Comparison of ENCODE assay signal across 10 cellular contexts in genomic region chr17:51257150-51258081, GRCh38. TPM values are rescaled to one million over a fixed set of nuclear protein-coding genes. Genes with fewer than 3 reads are reported as not detected.
DNase-seq lines count a peak whose midpoint lies in the region; ATAC-seq and TF ChIP-seq lines count a peak whose summit lies in the region.
"Had no signal": no experiment of that assay in that cellular context is flagged by ENCODE, and none has a peak within 500 bp of the region (broad histone marks: within the 10 kb centered on the region; RNA-seq: fewer than 3 reads in every experiment).

No MANE protein-coding gene starts in this region.

- H3K27ac ChIP-seq in Karpas-422 (ENCODE audit: low read length), result no peak overlapping the region
- H3K27ac ChIP-seq: upper lobe of left lung had no signal

- peaks cover 34% of the 10 kb centered on the region for H3K4me1 ChIP-seq in Karpas-422 (ENCODE audit: low read length)

- H3K9me3 ChIP-seq in Karpas-422 (ENCODE audit: low read length), result no peaks in the 10 kb centered on the region
- H3K9me3 ChIP-seq: upper lobe of left lung had no signal

- H3K4me3 Mint-ChIP-seq in dendritic cell treated with granulocyte-macrophage colony-stimulating factor and Interleukin-4, amounts not matched to agents 40 ng/mL and 50 ng/mL, for 4 days, result peak overlapping the region; percentile 7
- peak overlapping the region; percentile 91 for H3K4me3 Mint-ChIP-seq in nephron progenitor cell
- H3K4me3 Mint-ChIP-seq: memory B cell had no signal

- TF ChIP-seq CTCF in nephron progenitor cell (IDR thresholded peaks at IDR 0.05), result no peak

- ATAC-seq in GM19324 (IDR thresholded peaks at IDR 0.05; ENCODE audit: low FRiP score, unreplicated experiment) (no peak), GM21515 (IDR thresholded peaks at IDR 0.05; ENCODE audit: unreplicated experiment) (no peak)

- H3K9me3 Mint-ChIP-seq in dendritic cell treated with granulocyte-macrophage colony-stimulating factor and Interleukin-4, amounts not matched to agents 40 ng/mL and 50 ng/mL, for 4 days, result no peaks in the 10 kb centered on the region
- peaks cover 10% of the 10 kb centered on the region for H3K9me3 Mint-ChIP-seq in nephron progenitor cell
- H3K9me3 Mint-ChIP-seq: memory B cell had no signal

- no peak overlapping the region for H2AFZ ChIP-seq in Karpas-422 (ENCODE audit: low read length)

- H3K36me3 Mint-ChIP-seq in dendritic cell treated with granulocyte-macrophage colony-stimulating factor and Interleukin-4, amounts not matched to agents 40 ng/mL and 50 ng/mL, for 4 days (ENCODE audit: low read depth), result peaks cover 67% of the 10 kb centered on the region
- H3K36me3 Mint-ChIP-seq in nephron progenitor cell (ENCODE audit: low read depth), result peaks cover 52% of the 10 kb centered on the region

- H3K27ac Mint-ChIP-seq in dendritic cell treated with granulocyte-macrophage colony-stimulating factor and Interleukin-4, amounts not matched to agents 40 ng/mL and 50 ng/mL, for 4 days, result peak overlapping the region; percentile 97
- no peak overlapping the region for H3K27ac Mint-ChIP-seq in nephron progenitor cell
- H3K27ac Mint-ChIP-seq: memory B cell had no signal

- H3K36me3 ChIP-seq in Karpas-422 (ENCODE audit: insufficient read depth, low read length), result peaks cover 59% of the 10 kb centered on the region

- H3K27me3 Mint-ChIP-seq in dendritic cell treated with granulocyte-macrophage colony-stimulating factor and Interleukin-4, amounts not matched to agents 40 ng/mL and 50 ng/mL, for 4 days, result no peaks in the 10 kb centered on the region
- H3K27me3 Mint-ChIP-seq in nephron progenitor cell (ENCODE audit: low read depth, poor library complexity), result no peaks in the 10 kb centered on the region
- H3K27me3 Mint-ChIP-seq: memory B cell had no signal

- no peaks in the 10 kb centered on the region for H3K27me3 ChIP-seq in Karpas-422 (ENCODE audit: low read length)
- H3K27me3 ChIP-seq: upper lobe of left lung had no signal

- peak overlapping the region; percentile 72 for H3K4me2 ChIP-seq in Karpas-422 (ENCODE audit: low read depth, low read length, poor library complexity, severe bottlenecking)

- peaks cover 41% of the 10 kb centered on the region for H3K4me1 Mint-ChIP-seq in dendritic cell treated with granulocyte-macrophage colony-stimulating factor and Interleukin-4, amounts not matched to agents 40 ng/mL and 50 ng/mL, for 4 days (ENCODE audit: low read depth)
- peaks cover 40% of the 10 kb centered on the region for H3K4me1 Mint-ChIP-seq in nephron progenitor cell

- DNase-seq in DMS 273 (lab: John Stamatoyannopoulos, UW; ENCODE audit: unreplicated experiment) (peak; percentile 35), DMS 273 treated with DMSO at 0.1 percent for 48 hours (lab: John Stamatoyannopoulos, UW) (no peak), Karpas-422 (no peak), nephron progenitor cell (no peak), midbrain (lab: John Stamatoyannopoulos, UW) (no peak)
- DNase-seq: upper lobe of left lung had no signal

- no peak overlapping the region; the same call in 1 of the 2 replicates for H3K9ac ChIP-seq in Karpas-422 (ENCODE audit: low read length)

- intact Hi-C loops in dendritic cell treated with granulocyte-macrophage colony-stimulating factor and Interleukin-4, amounts not matched to agents 40 ng/mL and 50 ng/mL, for 4 days (cut with micrococcal nuclease), result loop anchor here (2.0 kb wide), 1 partner anchor 33 kb away; no protein-coding TSS in a partner anchor

- no peaks in the 10 kb centered on the region for H3K9me2 ChIP-seq in Karpas-422 (replicated peaks; ENCODE audit: insufficient read depth, low read length)

- H3K4me3 ChIP-seq in Karpas-422 (ENCODE audit: low read length), result peak overlapping the region; percentile 81; the same call in 1 of the 2 replicates

- H3K79me2 ChIP-seq in Karpas-422 (ENCODE audit: low read length), result peaks cover 98% of the 10 kb centered on the region

- H4K20me1 ChIP-seq in Karpas-422 (ENCODE audit: insufficient read depth, low read depth, low read length), result peaks cover 19% of the 10 kb centered on the region; the same call in 1 of the 2 replicates

RNA-seq across cellular contexts. Expression of gene MBTD1, which starts 2.4 kb away (rescaled TPM):
- total RNA-seq in Karpas-422 (2014; rRNA removed; shearing (Covaris generic); ENCODE audit: low replicate concordance), result 28.5 and 41.3 TPM in 2 replicates

RNA-seq across cellular contexts. Expression of gene UTP18, which starts 2.9 kb away (rescaled TPM):
- total RNA-seq in Karpas-422 (2014; rRNA removed; shearing (Covaris generic); ENCODE audit: low replicate concordance), result 33.7 and 50.8 TPM in 2 replicates
